In genomic region chr3:106056919-106057318, GRCh38 we compare ENCODE assay signal across 24 cellular contexts.
"Had no signal": no experiment of that assay in that cellular context is flagged by ENCODE, and none has a peak within 500 bp of the region (broad histone marks: within the 10 kb centered on the region; RNA-seq: fewer than 3 reads in every experiment).

No MANE protein-coding gene starts in this region.

- ATAC-seq: HepG2, Right ventricle myocardium inferior, SK-N-SH treated with all-trans-retinoic acid at 6 μM for 48 hours had no signal

- H3K4me2 ChIP-seq: PC-9 had no signal

- H3K27ac ChIP-seq: PC-9, Peyer's patch, SJCRH30 had no signal

- H3K36me3 ChIP-seq: MG63, Peyer's patch, SJCRH30 had no signal

- H3K27me3 ChIP-seq: MG63, Peyer's patch, SJCRH30 had no signal

- H3K4me1 ChIP-seq: Peyer's patch, SJCRH30 had no signal

- H3K9me3 ChIP-seq: MG63, Peyer's patch, SJCRH30 had no signal

- FAIRE-seq: HepG2 had no signal

- H2AFZ ChIP-seq: PC-9 had no signal

- H3K4me3 ChIP-seq: MG63, PC-9, Peyer's patch, SJCRH30 had no signal

- DNase-seq: IMR-90, Karpas-422, KG1, MG63, NCI-H1092, NCI-H1436, NCI-H187, NCI-H2029, NCI-H2081 treated with DMSO at 0.1 percent for 48 hours, NCI-H2171, NCI-H226, NCI-H446, NCI-H510A, NCI-H524 treated with DMSO at 0.1 percent for 48 hours, NCI-H69, NCI-H774, OCI-M1, PC-9, Peyer's patch, SHP77 treated with DMSO at 0.1 percent for 48 hours, SJCRH30 had no signal
